Comparison of ENCODE assay signal across 10 cellular contexts in genomic region chr6:33193619-33194018, GRCh38. TPM values are rescaled to one million over a fixed set of nuclear protein-coding genes. Genes with fewer than 3 reads are reported as not detected.
A peak's percentile ranks its signal among the peaks of the same experiment; 100 is the strongest.
DNase-seq lines count a peak whose midpoint lies in the region; ATAC-seq and TF ChIP-seq lines count a peak whose summit lies in the region.
"Had no signal": no experiment of that assay in that cellular context is flagged by ENCODE, and none has a peak within 500 bp of the region (broad histone marks: within the 10 kb centered on the region; RNA-seq: fewer than 3 reads in every experiment).

No MANE protein-coding gene starts in this region.

- POLR2A ChIA-PET in A673 (lab: Charles Lee; ENCODE audit: low non-redundant PET) = no interaction called here
- POLR2A ChIA-PET in PC-3 (lab: Charles Lee; ENCODE audit: unreplicated experiment) = no interaction called here

- no peak for DNase-seq in A673 (ENCODE audit: low spot score)
- DNase-seq in PC-3 = no peak
- no peak for DNase-seq in left ventricle myocardium inferior
- no peak for DNase-seq in progenitor cell of endocrine pancreas (ENCODE audit: low spot score, unreplicated experiment)
- no peak for DNase-seq in NCI-H1092 (lab: John Stamatoyannopoulos, UW)
- no peak for DNase-seq in NCI-H510A treated with DMSO at 0.1 percent for 48 hours (lab: John Stamatoyannopoulos, UW)
- DNase-seq: amniotic stem cell, NCI-H1092 treated with DMSO at 0.1 percent for 48 hours had no signal

- CTCF ChIA-PET in A673 (lab: Charles Lee) = no interaction called here
- CTCF ChIA-PET in PC-3 (lab: Charles Lee) = no interaction called here

- peaks cover 36% of the 10 kb centered on the region for H3K36me3 ChIP-seq in A673 (ENCODE audit: insufficient read depth, low read length, poor library complexity, severe bottlenecking)
- peaks cover 27% of the 10 kb centered on the region for H3K36me3 ChIP-seq in PC-3 (ENCODE audit: low read depth, low read length)
- peaks cover 39% of the 10 kb centered on the region for H3K36me3 ChIP-seq in left ventricle myocardium inferior

- H2AFZ ChIP-seq in PC-3 (ENCODE audit: low read length) = no peak overlapping the region

- H3K27me3 Mint-ChIP-seq in progenitor cell of endocrine pancreas = peaks cover 30% of the 10 kb centered on the region

- H4K20me1 ChIP-seq in PC-3 (ENCODE audit: low read length) = peaks cover 5% of the 10 kb centered on the region; the same call in 1 of the 2 replicates

- H3K4me2 ChIP-seq in PC-3 (ENCODE audit: low read length) = no peak overlapping the region

- H3K79me2 ChIP-seq in PC-3 (ENCODE audit: low read length) = peaks cover 11% of the 10 kb centered on the region

- ATAC-seq in PC-3 (no peak), HG03097 (IDR thresholded peaks at IDR 0.05; ENCODE audit: low FRiP score, unreplicated experiment) (no peak), HG03354 (IDR thresholded peaks at IDR 0.05; ENCODE audit: poor library complexity, severe bottlenecking, unreplicated experiment) (no peak)

- no peaks in the 10 kb centered on the region for H3F3A ChIP-seq in PC-3 (ENCODE audit: low read length, unreplicated experiment)

- H3K27ac Mint-ChIP-seq in progenitor cell of endocrine pancreas = no peak overlapping the region

- H3K4me3 ChIP-seq in A673 (ENCODE audit: low read depth, low read length, poor library complexity, severe bottlenecking) (peak overlapping the region; percentile 31), PC-3 (ENCODE audit: low read length) (no peak overlapping the region), left ventricle myocardium inferior (peak overlapping the region; percentile 70)

- TF ChIP-seq CTCF in A673 (conservative IDR thresholded peaks at IDR 0.05; ENCODE audit: low read depth, low read length) (no peak), PC-3 (conservative IDR thresholded peaks at IDR 0.05; ENCODE audit: low read depth, low read length) (no peak), left ventricle myocardium inferior (IDR thresholded peaks at IDR 0.05; ENCODE audit: borderline replicate concordance) (no peak), progenitor cell of endocrine pancreas (IDR thresholded peaks at IDR 0.05; ENCODE audit: unreplicated experiment) (no peak)

- H3K9me3 ChIP-seq in A673 (ENCODE audit: low read depth, low read length, poor library complexity, severe bottlenecking) = no peaks in the 10 kb centered on the region
- no peaks in the 10 kb centered on the region for H3K9me3 ChIP-seq in PC-3 (ENCODE audit: low read length)
- H3K9me3 ChIP-seq in left ventricle myocardium inferior (replicated peaks) = no peaks in the 10 kb centered on the region

- no peaks in the 10 kb centered on the region for H3K9me2 ChIP-seq in PC-3 (replicated peaks; ENCODE audit: low read length)

- no peaks in the 10 kb centered on the region for H3K27me3 ChIP-seq in A673 (replicated peaks; ENCODE audit: insufficient read depth, low read depth, low read length, poor library complexity)
- H3K27me3 ChIP-seq in PC-3 (ENCODE audit: low read length) = no peaks in the 10 kb centered on the region
- peaks cover 6% of the 10 kb centered on the region for H3K27me3 ChIP-seq in left ventricle myocardium inferior (ENCODE audit: low read depth)

- H3K9ac ChIP-seq in PC-3 (ENCODE audit: low read length) = no peak overlapping the region

- peaks cover 21% of the 10 kb centered on the region for H3K4me1 Mint-ChIP-seq in progenitor cell of endocrine pancreas (ENCODE audit: low read depth)

- peaks cover 7% of the 10 kb centered on the region for H3K4me1 ChIP-seq in A673 (ENCODE audit: insufficient read depth, low read length, poor library complexity, severe bottlenecking)
- 0 out of 2 replicates have a peak, but pooled peaks cover 5% of the 10 kb centered on the region for H3K4me1 ChIP-seq in PC-3 (ENCODE audit: insufficient read depth, low read length)
- peaks cover 70% of the 10 kb centered on the region for H3K4me1 ChIP-seq in left ventricle myocardium inferior

- H3K27ac ChIP-seq in A673 (ENCODE audit: low read depth, low read length, poor library complexity, severe bottlenecking) (no peak overlapping the region), PC-3 (ENCODE audit: low read length) (no peak overlapping the region), left ventricle myocardium inferior (replicated peaks) (peak overlapping the region; percentile 83)

- intact Hi-C loops in A673 (cut with micrococcal nuclease; ENCODE audit: unreplicated experiment) = no loop called here
- intact Hi-C loops in PC-3 (cut with micrococcal nuclease) = no loop called here
- intact Hi-C loops in left ventricle myocardium inferior (cut with micrococcal nuclease) = no loop called here

- peaks cover 18% of the 10 kb centered on the region for H3K36me3 Mint-ChIP-seq in progenitor cell of endocrine pancreas (ENCODE audit: insufficient read depth)

- H3K4me3 Mint-ChIP-seq in progenitor cell of endocrine pancreas (ENCODE audit: low read depth) = peak overlapping the region; percentile 46

- H3K9me3 Mint-ChIP-seq in progenitor cell of endocrine pancreas (ENCODE audit: low read depth) = no peaks in the 10 kb centered on the region

- BruUV-seq in A673 (replicated peaks; lab: Mats Ljungman, UMichigan) (no TSS peak), PC-3 (replicated peaks; lab: Mats Ljungman, UMichigan) (TSS peak; percentile 7)

RNA-seq across cellular contexts. Expression of gene COL11A2, which starts 1.4 kb away (rescaled TPM):
- total RNA-seq in A673 (2021) = 1.6 and 1.9 TPM in 2 replicates
- 0.58 and 0.63 TPM in 2 replicates for total RNA-seq in PC-3 (2014; rRNA removed)
- total RNA-seq in left ventricle myocardium inferior = 1.3 TPM
- total RNA-seq in progenitor cell of endocrine pancreas = 4.3 and 5.3 TPM in 2 replicates

RNA-seq across cellular contexts. Expression of gene RXRB, which starts 6.8 kb away (rescaled TPM):
- total RNA-seq in A673 (2021) = 42.7 and 43.6 TPM in 2 replicates
- total RNA-seq in PC-3 (2014; rRNA removed) = 24.0 and 30.9 TPM in 2 replicates
- 40.3 TPM for total RNA-seq in left ventricle myocardium inferior
- 44.3 and 47.1 TPM in 2 replicates for total RNA-seq in progenitor cell of endocrine pancreas

RNA-seq across cellular contexts. Expression of gene SLC39A7, which starts 7.0 kb away (rescaled TPM):
- 119 and 124 TPM in 2 replicates for total RNA-seq in A673 (2021)
- total RNA-seq in PC-3 (2014; rRNA removed) = 128 and 149 TPM in 2 replicates
- total RNA-seq in left ventricle myocardium inferior = 50.5 TPM
- 108 and 109 TPM in 2 replicates for total RNA-seq in progenitor cell of endocrine pancreas

RNA-seq across cellular contexts. Expression of gene HSD17B8, which starts 10.8 kb away (rescaled TPM):
- total RNA-seq in A673 (2021) (5.9 and 11.0 TPM in 2 replicates), PC-3 (2014; rRNA removed) (4.2 and 6.2 TPM in 2 replicates), left ventricle myocardium inferior (18.2 TPM), progenitor cell of endocrine pancreas (7.0 and 9.2 TPM in 2 replicates)

RNA-seq across cellular contexts. Expression of gene RING1, which starts 14.7 kb away (rescaled TPM):
- 43.3 and 47.5 TPM in 2 replicates for total RNA-seq in A673 (2021)
- 23.3 and 37.5 TPM in 2 replicates for total RNA-seq in PC-3 (2014; rRNA removed)
- total RNA-seq in left ventricle myocardium inferior = 28.4 TPM
- 56.2 and 62.4 TPM in 2 replicates for total RNA-seq in progenitor cell of endocrine pancreas
